In genomic region chr5:146794326-146795029, GRCh38 we compare ENCODE assay signal across 17 cellular contexts.
DNase-seq lines count a peak whose midpoint lies in the region; ATAC-seq and TF ChIP-seq lines count a peak whose summit lies in the region.
"Had no signal": no experiment of that assay in that cellular context is flagged by ENCODE, and none has a peak within 500 bp of the region (broad histone marks: within the 10 kb centered on the region; RNA-seq: fewer than 3 reads in every experiment).

No MANE protein-coding gene starts in this region.

- no peak for TF ChIP-seq CTCF in osteoblast (IDR thresholded peaks at IDR 0.05; ENCODE audit: extremely low read depth, low read depth, low read length)

- peak; percentile 65 for ATAC-seq in GM18502 (IDR thresholded peaks at IDR 0.05; ENCODE audit: poor library complexity, unreplicated experiment)
- peak; percentile 82 for ATAC-seq in activated T-helper 17 cell treated with anti-CD3 and anti-CD28 coated beads, Interleukin-2, amount 50 U/mL, for 72 hours (replicated peaks)
- no peak for ATAC-seq in GM21576 (IDR thresholded peaks at IDR 0.05; ENCODE audit: unreplicated experiment)
- ATAC-seq: HepG2, left ventricle myocardium superior, right cardiac atrium had no signal

- no peaks in the 10 kb centered on the region for H3K27me3 ChIP-seq in osteoblast (ENCODE audit: insufficient read depth, low read length)

- H3K9me3 ChIP-seq in osteoblast (ENCODE audit: low read depth, low read length) = no peaks in the 10 kb centered on the region

- no peaks in the 10 kb centered on the region for H3K79me2 ChIP-seq in osteoblast (ENCODE audit: insufficient read depth, low read length)

- H3K4me2 ChIP-seq in osteoblast (ENCODE audit: insufficient read depth, low read length) = no peak overlapping the region

- H3K36me3 ChIP-seq in osteoblast (ENCODE audit: insufficient read depth, low read length) = no peaks in the 10 kb centered on the region

- H3K27me3 Mint-ChIP-seq in activated T-helper 17 cell treated with anti-CD3 and anti-CD28 coated beads, Interleukin-2, amount 50 U/mL, for 72 hours = no peaks in the 10 kb centered on the region

- peaks cover 11% of the 10 kb centered on the region for H3K4me1 Mint-ChIP-seq in activated T-helper 17 cell treated with anti-CD3 and anti-CD28 coated beads, Interleukin-2, amount 50 U/mL, for 72 hours

- no peaks in the 10 kb centered on the region for H4K20me1 ChIP-seq in osteoblast (ENCODE audit: insufficient read depth, low read length)

- no peak overlapping the region for H3K4me3 ChIP-seq in osteoblast (ENCODE audit: insufficient read depth, low read length)

- H3K27ac Mint-ChIP-seq in activated T-helper 17 cell treated with anti-CD3 and anti-CD28 coated beads, Interleukin-2, amount 50 U/mL, for 72 hours = no peak overlapping the region
- H3K27ac Mint-ChIP-seq: activated naive CD4-positive, alpha-beta T cell treated with anti-CD3 and anti-CD28 coated beads, Interleukin-2, amount 50 U/mL, for 72 hours; nephron had no signal

- H3K9me3 Mint-ChIP-seq in activated T-helper 17 cell treated with anti-CD3 and anti-CD28 coated beads, Interleukin-2, amount 50 U/mL, for 72 hours = peaks cover 5% of the 10 kb centered on the region
- H3K9me3 Mint-ChIP-seq: activated naive CD4-positive, alpha-beta T cell treated with anti-CD3 and anti-CD28 coated beads, Interleukin-2, amount 50 U/mL, for 72 hours; nephron had no signal

- H3K4me3 Mint-ChIP-seq in activated T-helper 17 cell treated with anti-CD3 and anti-CD28 coated beads, Interleukin-2, amount 50 U/mL, for 72 hours = peak overlapping the region; percentile 24
- H3K4me3 Mint-ChIP-seq: nephron had no signal

- no peaks in the 10 kb centered on the region for H3K4me1 ChIP-seq in osteoblast (ENCODE audit: insufficient read depth, low read length)

- no peak overlapping the region for H2AFZ ChIP-seq in osteoblast (ENCODE audit: low read length)

- no peaks in the 10 kb centered on the region for H3K36me3 Mint-ChIP-seq in activated T-helper 17 cell treated with anti-CD3 and anti-CD28 coated beads, Interleukin-2, amount 50 U/mL, for 72 hours (ENCODE audit: low read depth)
- H3K36me3 Mint-ChIP-seq: activated naive CD4-positive, alpha-beta T cell treated with anti-CD3 and anti-CD28 coated beads, Interleukin-2, amount 50 U/mL, for 72 hours had no signal

- peak; percentile 73 to 77 for DNase-seq in Kasumi-1 (lab: John Stamatoyannopoulos, UW)
- DNase-seq in osteoblast (ENCODE audit: insufficient read length, low spot score, missing footprints) = peak; percentile 42
- DNase-seq in NCI-H226 = no peak
- no peak for DNase-seq in NCI-H2227 (lab: John Stamatoyannopoulos, UW; ENCODE audit: unreplicated experiment)
- no peak for DNase-seq in SHP77 treated with DMSO at 0.1 percent for 48 hours (lab: John Stamatoyannopoulos, UW)
- DNase-seq: left ventricle myocardium superior, NCI-H1417, NCI-H510A, right cardiac atrium, Right ventricle myocardium superior had no signal

- no peak overlapping the region for H3K27ac ChIP-seq in osteoblast (ENCODE audit: low read depth, low read length)
- H3K27ac ChIP-seq: epithelial cell of prostate had no signal

Comparison
In these comparisons a context has a peak if more than half of its experiments do, and no peak if none do; other contexts are left out.
1. DNase-seq: peak in Kasumi-1 (2 of 2) and osteoblast (single experiment); none in NCI-H226 (single experiment), NCI-H2227 (single experiment) and SHP77 treated with DMSO at 0.1 percent for 48 hours (single experiment).